In genomic region chr15:68205558-68205944, GRCh38 we compare ENCODE assay signal across 12 cellular contexts. TPM values are rescaled to one million over a fixed set of nuclear protein-coding genes. Genes with fewer than 3 reads are reported as not detected.
A peak's percentile ranks its signal among the peaks of the same experiment; 100 is the strongest.
DNase-seq lines count a peak whose midpoint lies in the region; ATAC-seq and TF ChIP-seq lines count a peak whose summit lies in the region.
"Had no signal": no experiment of that assay in that cellular context is flagged by ENCODE, and none has a peak within 500 bp of the region (broad histone marks: within the 10 kb centered on the region; RNA-seq: fewer than 3 reads in every experiment).

No MANE protein-coding gene starts in this region.

- H4K91ac ChIP-seq in IMR-90 (ENCODE audit: insufficient read depth, low read depth, low read length): no peak overlapping the region

- peaks cover 28% of the 10 kb centered on the region for H3K4me1 Mint-ChIP-seq in stimulated activated memory B cell treated with anti-CD40 and anti-IgM and Interleukin-4, amounts not matched to agents 10 μg/mL and 1 μg/mL and 100 μg/mL, for 72 hours

- H4K20me1 ChIP-seq in BLaER1: peaks cover 8% of the 10 kb centered on the region; the same call in 1 of the 2 replicates
- H4K20me1 ChIP-seq in IMR-90 (ENCODE audit: insufficient read depth, low read length): peaks cover 5% of the 10 kb centered on the region; the same call in 1 of the 2 replicates
- peaks cover 9% of the 10 kb centered on the region for H4K20me1 ChIP-seq in osteoblast (ENCODE audit: insufficient read depth, low read length)

- peaks cover 100% of the 10 kb centered on the region for H3K4me1 ChIP-seq in BLaER1
- peaks cover 5% of the 10 kb centered on the region; the same call in 1 of the 2 replicates for H3K4me1 ChIP-seq in IMR-90 (ENCODE audit: control insufficient read depth, insufficient read depth, low read length)
- H3K4me1 ChIP-seq in osteoblast (ENCODE audit: insufficient read depth, low read length): no peaks in the 10 kb centered on the region

- no peak overlapping the region for H2BK120ac ChIP-seq in IMR-90 (ENCODE audit: low read depth, low read length)

- H3K27me3 ChIP-seq in BLaER1 (no peaks in the 10 kb centered on the region), IMR-90 (ENCODE audit: control insufficient read depth, insufficient read depth, low read length) (no peaks in the 10 kb centered on the region), osteoblast (ENCODE audit: insufficient read depth, low read length) (no peaks in the 10 kb centered on the region)
- H3K27me3 ChIP-seq: SJSA1 had no signal

- peak overlapping the region; percentile 66 for H3K4me3 ChIP-seq in BLaER1
- no peak overlapping the region for H3K4me3 ChIP-seq in IMR-90 (ENCODE audit: insufficient read depth, low read depth, low read length)
- peak overlapping the region; percentile 53 for H3K4me3 ChIP-seq in epithelial cell of proximal tubule (ENCODE audit: low read depth, low read length)
- no peak overlapping the region for H3K4me3 ChIP-seq in osteoblast (ENCODE audit: insufficient read depth, low read length)
- H3K4me3 ChIP-seq: SJSA1 had no signal

- peaks cover 7% of the 10 kb centered on the region for H3K79me2 ChIP-seq in osteoblast (ENCODE audit: insufficient read depth, low read length)

- POLR2A ChIA-PET in IMR-90 (lab: Charles Lee; ENCODE audit: unreplicated experiment): no interaction called here

- TF ChIP-seq POLR2A in IMR-90 (IDR thresholded peaks at IDR 0.05; ENCODE audit: low read depth, low read length): no peak

- in situ Hi-C loops in IMR-90 (cut with MboI; ENCODE audit: low sequenced_read_pairs): no loop called here

- no peak overlapping the region for H3K23ac ChIP-seq in IMR-90 (ENCODE audit: low read depth, low read length)

- intact Hi-C loops in IMR-90 (cut with micrococcal nuclease): no loop called here

- TF ChIP-seq RAD21 in IMR-90 (IDR thresholded peaks at IDR 0.05; ENCODE audit: low read length): no peak

- no peak overlapping the region for H3K56ac ChIP-seq in IMR-90 (ENCODE audit: extremely low read depth, insufficient read depth, low read length)

- H4K5ac ChIP-seq in IMR-90 (ENCODE audit: low read depth, low read length): no peak overlapping the region

- no peak overlapping the region for H3K18ac ChIP-seq in IMR-90 (ENCODE audit: low read depth, low read length)

- 100% methylated on average over 1 of the region's 13 CpGs; no CpG with 5 or more reads in 1 of the 2 experiments for WGBS in IMR-90 (ENCODE audit: extremely low coverage in 2 of 2, insufficient read length in 1 of 2), 2 experiments

- H2AK5ac ChIP-seq in IMR-90 (ENCODE audit: low read depth, low read length): no peak overlapping the region

- H3K9ac ChIP-seq in BLaER1 (peak overlapping the region; percentile 80), IMR-90 (ENCODE audit: low read depth, low read length) (no peak overlapping the region)

- H3K36me3 ChIP-seq in BLaER1: peaks cover 7% of the 10 kb centered on the region; the same call in 1 of the 2 replicates
- 0 out of 2 replicates have a peak, but pooled peaks cover 2% of the 10 kb centered on the region for H3K36me3 ChIP-seq in IMR-90 (ENCODE audit: control insufficient read depth, insufficient read depth, low read length)
- no peaks in the 10 kb centered on the region for H3K36me3 ChIP-seq in osteoblast (ENCODE audit: insufficient read depth, low read length)

- no peak for TF ChIP-seq CTCF in IMR-90 (conservative IDR thresholded peaks at IDR 0.05; ENCODE audit: low read depth, low read length)
- TF ChIP-seq CTCF in epithelial cell of proximal tubule (conservative IDR thresholded peaks at IDR 0.05; ENCODE audit: low read depth, low read length): no peak
- TF ChIP-seq CTCF in osteoblast (IDR thresholded peaks at IDR 0.05; ENCODE audit: extremely low read depth, low read depth, low read length): no peak

- H3K4ac ChIP-seq in IMR-90 (ENCODE audit: low read depth, low read length): no peak overlapping the region

- no peak overlapping the region for H3K4me3 Mint-ChIP-seq in stimulated activated memory B cell treated with anti-CD40 and anti-IgM and Interleukin-4, amounts not matched to agents 10 μg/mL and 1 μg/mL and 100 μg/mL, for 72 hours
- H3K4me3 Mint-ChIP-seq: activated naive CD8-positive, alpha-beta T cell treated with anti-CD3 and anti-CD28 coated beads for 36 hours; CD4-positive, CD25-positive, alpha-beta regulatory T cell had no signal

- CTCF ChIA-PET in IMR-90 (lab: Yijun Ruan, JAX): no interaction called here

- H3K9me1 ChIP-seq in IMR-90 (ENCODE audit: insufficient read depth, low read length): no peaks in the 10 kb centered on the region; the same call in 1 of the 2 replicates

- no peak overlapping the region for H3K14ac ChIP-seq in IMR-90 (replicated peaks; ENCODE audit: low read depth, low read length)

- no peaks in the 10 kb centered on the region for H3K9me3 ChIP-seq in BLaER1
- no peaks in the 10 kb centered on the region for H3K9me3 ChIP-seq in IMR-90 (ENCODE audit: control insufficient read depth, insufficient read depth, low read length)
- no peaks in the 10 kb centered on the region for H3K9me3 ChIP-seq in osteoblast (ENCODE audit: low read depth, low read length)
- H3K9me3 ChIP-seq: SJSA1 had no signal

- DNase-seq in IMR-90 (no peak), epithelial cell of proximal tubule (ENCODE audit: low read depth) (no peak), osteoblast (ENCODE audit: insufficient read length, low spot score, missing footprints) (peak; percentile 73), CD1c-positive myeloid dendritic cell (ENCODE audit: extremely low spot score) (no peak)
- DNase-seq: activated naive CD8-positive, alpha-beta T cell treated with anti-CD3 and anti-CD28 coated beads for 36 hours; CD4-positive, CD25-positive, alpha-beta regulatory T cell; NCI-H774 had no signal

- H2BK5ac ChIP-seq in IMR-90 (ENCODE audit: low read depth, low read length, poor library complexity, severe bottlenecking): no peak overlapping the region

- peak overlapping the region; percentile 90 for H3K4me2 ChIP-seq in BLaER1
- H3K4me2 ChIP-seq in IMR-90 (ENCODE audit: low read depth, low read length): no peak overlapping the region
- H3K4me2 ChIP-seq in osteoblast (ENCODE audit: insufficient read depth, low read length): no peak overlapping the region

- no peaks in the 10 kb centered on the region for H3K9me3 Mint-ChIP-seq in stimulated activated memory B cell treated with anti-CD40 and anti-IgM and Interleukin-4, amounts not matched to agents 10 μg/mL and 1 μg/mL and 100 μg/mL, for 72 hours
- H3K9me3 Mint-ChIP-seq: activated naive CD8-positive, alpha-beta T cell treated with anti-CD3 and anti-CD28 coated beads for 36 hours had no signal

- no peak overlapping the region for H3K27ac Mint-ChIP-seq in stimulated activated memory B cell treated with anti-CD40 and anti-IgM and Interleukin-4, amounts not matched to agents 10 μg/mL and 1 μg/mL and 100 μg/mL, for 72 hours
- H3K27ac Mint-ChIP-seq: activated naive CD8-positive, alpha-beta T cell treated with anti-CD3 and anti-CD28 coated beads for 36 hours had no signal

- H2AFZ ChIP-seq in IMR-90 (replicated peaks; ENCODE audit: low read length, poor library complexity): peak overlapping the region; percentile 9
- H2AFZ ChIP-seq in osteoblast (ENCODE audit: low read length): no peak overlapping the region

- ATAC-seq in IMR-90 (ENCODE audit: low read depth) (no peak), GM19324 (IDR thresholded peaks at IDR 0.05; ENCODE audit: low FRiP score, unreplicated experiment) (no peak), HG03442 (IDR thresholded peaks at IDR 0.05; ENCODE audit: unreplicated experiment) (no peak)
- ATAC-seq in stimulated activated memory B cell treated with anti-CD40 and anti-IgM and Interleukin-4, amounts not matched to agents 10 μg/mL and 1 μg/mL and 100 μg/mL, for 72 hours: no peak

- no peak overlapping the region for H2AK9ac ChIP-seq in IMR-90 (replicated peaks; ENCODE audit: low read depth, low read length, poor library complexity)

- H3K36me3 Mint-ChIP-seq in stimulated activated memory B cell treated with anti-CD40 and anti-IgM and Interleukin-4, amounts not matched to agents 10 μg/mL and 1 μg/mL and 100 μg/mL, for 72 hours: peaks cover 11% of the 10 kb centered on the region

- dilution Hi-C loops in IMR-90 (cut with HindIII; ENCODE audit: low sequenced_read_pairs, unreplicated experiment): no loop called here

- BruUV-seq in IMR-90 (replicated peaks; lab: Mats Ljungman, UMichigan): no TSS peak

- no peak overlapping the region for H4K8ac ChIP-seq in IMR-90 (ENCODE audit: low read depth in 2 of 2, low read length in 2 of 2)

- H3K27ac ChIP-seq in BLaER1: peak overlapping the region; percentile 90
- H3K27ac ChIP-seq in IMR-90 (ENCODE audit: insufficient read depth, low read length): no peak overlapping the region
- H3K27ac ChIP-seq in osteoblast (ENCODE audit: low read depth, low read length): no peak overlapping the region
- H3K27ac ChIP-seq: SJSA1 had no signal

- peaks cover 4 to 24% of the 10 kb centered on the region in 2 experiments; a peak in 2 of 4 replicates for H3K79me1 ChIP-seq in IMR-90 (ENCODE audit: low read depth in 1 of 2, low read length in 2 of 2)

- H3K27me3 Mint-ChIP-seq in stimulated activated memory B cell treated with anti-CD40 and anti-IgM and Interleukin-4, amounts not matched to agents 10 μg/mL and 1 μg/mL and 100 μg/mL, for 72 hours: no peaks in the 10 kb centered on the region
- H3K27me3 Mint-ChIP-seq: activated naive CD8-positive, alpha-beta T cell treated with anti-CD3 and anti-CD28 coated beads for 36 hours; CD4-positive, CD25-positive, alpha-beta regulatory T cell had no signal

- no peak overlapping the region for H2BK20ac ChIP-seq in IMR-90 (ENCODE audit: low read depth, low read length)

- no peak overlapping the region for H2BK15ac ChIP-seq in IMR-90 (ENCODE audit: low read depth, low read length)

TF ChIP-seq in IMR-90, 13 proteins besides CTCF, POLR2A, EP300 and RAD21 (continues in another document):
- TF ChIP-seq CHD1 (IDR thresholded peaks at IDR 0.05; ENCODE audit: low read depth, low read length) (no peak), NFE2L2 (IDR thresholded peaks at IDR 0.05; ENCODE audit: low read depth, low read length) (no peak), RFX5 (IDR thresholded peaks at IDR 0.05; ENCODE audit: low read depth, low read length) (no peak), FOS (IDR thresholded peaks at IDR 0.05; ENCODE audit: low read depth, low read length) (no peak), MAFK (IDR thresholded peaks at IDR 0.05; ENCODE audit: low read depth, low read length) (no peak)

RNA-seq across cellular contexts. Expression of gene CALML4, which starts 0.4 kb away (rescaled TPM):
- total RNA-seq in IMR-90 (2012; rRNA removed): 0.36 and 0.56 TPM in 2 replicates
- polyA plus RNA-seq in IMR-90 (2012; rRNA removed): 0.89 and 1.3 TPM in 2 replicates
- polyA plus RNA-seq in IMR-90 (2012; cell fraction: cytosol; rRNA removed): 0.25 and 0.43 TPM in 2 replicates
- 2.5 and 7.9 TPM in 2 replicates for polyA plus RNA-seq in IMR-90 (2012; cell fraction: nucleus; rRNA removed; ENCODE audit: low replicate concordance)
- 2.0 and 3.8 TPM in 2 replicates for total RNA-seq in epithelial cell of proximal tubule
- total RNA-seq in osteoblast: 1.2 and 2.2 TPM in 2 replicates

RNA-seq across cellular contexts. Expression of gene CLN6, which starts 24.0 kb away (rescaled TPM):
- total RNA-seq in IMR-90 (2012; rRNA removed) (5.3 and 6.5 TPM in 2 replicates), epithelial cell of proximal tubule (14.9 and 55.0 TPM in 2 replicates), osteoblast (15.2 and 20.3 TPM in 2 replicates)
- polyA plus RNA-seq in IMR-90 (2012; rRNA removed): 31.9 and 33.8 TPM in 2 replicates
- polyA plus RNA-seq in IMR-90 (2012; cell fraction: cytosol; rRNA removed): 7.8 and 31.2 TPM in 2 replicates
- 26.1 and 47.2 TPM in 2 replicates for polyA plus RNA-seq in IMR-90 (2012; cell fraction: nucleus; rRNA removed; ENCODE audit: low replicate concordance)

Comparison
In these comparisons a context has a peak if more than half of its experiments do, and no peak if none do; other contexts are left out.
1. H3K4me3 ChIP-seq: peak in BLaER1 (single experiment) and epithelial cell of proximal tubule (single experiment); none in IMR-90 (single experiment) and osteoblast (single experiment).